15 cellular contexts compared by ENCODE assay signal in the genomic region with DNA sequence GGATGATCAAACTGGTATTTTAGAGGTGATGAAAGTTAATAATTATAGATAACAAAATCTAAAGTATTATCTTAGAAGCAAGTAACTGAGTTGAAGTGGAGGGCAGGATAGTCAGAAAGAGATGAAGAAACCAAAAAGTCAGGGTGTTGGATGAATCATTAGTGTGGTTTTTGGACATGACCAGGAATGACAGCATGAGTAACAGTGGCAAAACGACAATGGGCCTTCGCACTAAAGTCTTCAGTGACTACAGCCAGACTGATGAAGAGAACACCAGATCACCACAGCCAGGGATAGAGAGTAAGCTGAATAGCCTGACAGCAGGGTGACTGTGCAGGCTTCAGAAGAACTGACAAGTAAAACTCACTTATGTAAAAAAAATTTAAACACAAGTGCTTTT.
DNase-seq lines count a peak whose midpoint lies in the region; TF ChIP-seq lines count a peak whose summit lies in the region.
"Had no signal": no experiment of that assay in that cellular context is flagged by ENCODE, and none has a peak within 500 bp of the region (broad histone marks: within the 10 kb centered on the region; RNA-seq: fewer than 3 reads in every experiment).

No MANE protein-coding gene starts in this region.

- DNase-seq in AG10803 (ENCODE audit: low read depth) (peak; percentile 51), HS-5 (ENCODE audit: low read depth) (peak; percentile 39), adipocyte (ENCODE audit: low read depth) (peak; percentile 19), fibroblast of the aortic adventitia (ENCODE audit: low read depth) (peak; percentile 25), Peyer's patch (no peak), NCI-H226 (no peak), NCI-H187 (lab: John Stamatoyannopoulos, UW) (no peak)
- DNase-seq in stimulated activated CD4-positive, alpha-beta T cell treated with anti-CD3 and anti-CD28 coated beads, Interleukin-12 subunit alpha, Interleukin-12 subunit beta, amount 100 ng/mL, for 4 hours: no peak
- DNase-seq: activated CD8-positive, alpha-beta memory T cell treated with anti-CD3 and anti-CD28 coated beads, Interleukin-2, amount 50 U/mL, for 48 hours; amniotic stem cell; DND-41; effector CD8-positive, alpha-beta T cell; naive thymus-derived CD4-positive, alpha-beta T cell; NK-92 treated with Interleukin-12 subunit alpha and Interleukin-12 subunit beta, amount 100 ng/mL, for 24 hours; stimulated activated naive CD4-positive, alpha-beta T cell had no signal

- H3K9me3 ChIP-seq in adipocyte (ENCODE audit: control insufficient read depth, low read length) (no peaks in the 10 kb centered on the region), Peyer's patch (no peaks in the 10 kb centered on the region)

- H3K4me1 ChIP-seq in adipocyte (ENCODE audit: control insufficient read depth, insufficient read depth, low read length) (peaks cover 10% of the 10 kb centered on the region), Peyer's patch (no peaks in the 10 kb centered on the region)

- no peak overlapping the region for H3K27ac ChIP-seq in Peyer's patch

- TF ChIP-seq CTCF in AG10803 (conservative IDR thresholded peaks at IDR 0.05; ENCODE audit: low read length) (no peak), fibroblast of the aortic adventitia (IDR thresholded peaks at IDR 0.05; ENCODE audit: insufficient read depth, low read length) (no peak), Peyer's patch (IDR thresholded peaks at IDR 0.05) (no peak)

- TF ChIP-seq POLR2A in Peyer's patch (IDR thresholded peaks at IDR 0.05): no peak

- H3K27me3 ChIP-seq in adipocyte (replicated peaks; ENCODE audit: control insufficient read depth, insufficient read depth, low read length) (no peaks in the 10 kb centered on the region), Peyer's patch (no peaks in the 10 kb centered on the region)

- no peak overlapping the region for H3K9ac ChIP-seq in adipocyte (ENCODE audit: low read length)

- H3K4me3 ChIP-seq in AG10803 (ENCODE audit: low read length) (no peak overlapping the region), adipocyte (ENCODE audit: low read length) (no peak overlapping the region), fibroblast of the aortic adventitia (ENCODE audit: low read depth, low read length) (no peak overlapping the region), Peyer's patch (no peak overlapping the region)

- H3K36me3 ChIP-seq in adipocyte (ENCODE audit: control insufficient read depth, insufficient read depth, low read length, severe bottlenecking): peaks cover 34% of the 10 kb centered on the region
- peaks cover 0 to 33% (median 0%) of the 10 kb centered on the region in 3 donors for H3K36me3 ChIP-seq in Peyer's patch

Comparison
In these comparisons a context has a peak if more than half of its experiments do, and no peak if none do; other contexts are left out.
1. DNase-seq: peak in AG10803 (single experiment), HS-5 (single experiment), adipocyte (single experiment) and fibroblast of the aortic adventitia (single experiment); none in Peyer's patch (0 of 3), NCI-H226 (single experiment), NCI-H187 (0 of 2) and stimulated activated CD4-positive, alpha-beta T cell treated with anti-CD3 and anti-CD28 coated beads, Interleukin-12 subunit alpha, Interleukin-12 subunit beta, amount 100 ng/mL, for 4 hours (single experiment).